In genomic region chr7:121803041-121803440, GRCh38 we compare ENCODE assay signal across 24 cellular contexts.
"Had no signal": no experiment of that assay in that cellular context is flagged by ENCODE, and none has a peak within 500 bp of the region (broad histone marks: within the 10 kb centered on the region; RNA-seq: fewer than 3 reads in every experiment).

No MANE protein-coding gene starts in this region.

- H3K27ac ChIP-seq: breast epithelium, esophagus muscularis mucosa, right atrium auricular region, thyroid gland had no signal

- ATAC-seq: activated naive CD8-positive, alpha-beta T cell treated with anti-CD3 and anti-CD28 coated beads, Interleukin-2, amount 50 U/mL, for 24 hours; activated T-cell treated with anti-CD3 and anti-CD28 coated beads, Interleukin-2, amount 50 U/mL, for 4 hours had no signal

- DNase-seq: activated CD4-positive, alpha-beta T cell treated with anti-CD3 and anti-CD28 coated beads, Interleukin-2, amount 10 ng/mL, durations not matched to agents 24 days and 14 days; activated CD8-positive, alpha-beta memory T cell treated with anti-CD3 and anti-CD28 coated beads, Interleukin-2, amount 50 U/mL, for 4 hours; activated effector memory CD4-positive, alpha-beta T cell treated with Interleukin-2 at 50 U/mL for 16 hours; activated naive CD4-positive, alpha-beta T cell treated with anti-CD3 and anti-CD28 coated beads, Interleukin-2, amount 10 ng/mL, durations not matched to agents 7 days and 5 days; activated naive CD8-positive, alpha-beta T cell treated with anti-CD3 and anti-CD28 coated beads, Interleukin-2, amount 50 U/mL, for 24 hours; activated T-cell treated with anti-CD3 and anti-CD28 coated beads, Interleukin-2, amount 50 U/mL, for 4 hours; aorta; cerebellar nuclear complex; cortex of kidney; immature natural killer cell; midbrain; stimulated activated CD4-positive, alpha-beta T cell treated with anti-CD3 and anti-CD28 coated beads, Interleukin-12 subunit alpha, Interleukin-12 subunit beta, amount 100 ng/mL, for 4 hours; stimulated activated CD4-positive, alpha-beta T cell treated with anti-CD3 and anti-CD28 coated beads, Interleukin-1b, Interleukin-23, amount 100 ng/mL, for 48 hours; stimulated activated CD8-positive, alpha-beta memory T cell treated with anti-CD3 and anti-CD28 coated beads, Interleukin-4, amount 100 ng/mL, for 48 hours; stimulated activated naive CD4-positive, alpha-beta T cell; T-helper 1 cell; T-helper 9 cell; thyroid gland had no signal

- H3K36me3 Mint-ChIP-seq: activated naive CD4-positive, alpha-beta T cell treated with anti-CD3 and anti-CD28 coated beads, Interleukin-2, amount 10 ng/mL, durations not matched to agents 7 days and 5 days; immature natural killer cell had no signal

- H3K4me3 Mint-ChIP-seq: activated CD4-positive, alpha-beta T cell treated with anti-CD3 and anti-CD28 coated beads, Interleukin-2, amount 10 ng/mL, durations not matched to agents 24 days and 14 days; activated naive CD4-positive, alpha-beta T cell treated with anti-CD3 and anti-CD28 coated beads, Interleukin-2, amount 10 ng/mL, durations not matched to agents 7 days and 5 days; activated naive CD8-positive, alpha-beta T cell treated with anti-CD3 and anti-CD28 coated beads, Interleukin-2, amount 50 U/mL, for 24 hours; activated T-cell treated with anti-CD3 and anti-CD28 coated beads, Interleukin-2, amount 50 U/mL, for 4 hours; immature natural killer cell; nephron had no signal

- H3K4me1 ChIP-seq: breast epithelium, esophagus muscularis mucosa, right atrium auricular region, thyroid gland had no signal

- H3K27me3 ChIP-seq: breast epithelium, esophagus muscularis mucosa, right atrium auricular region, thyroid gland had no signal

- H3K4me3 ChIP-seq: breast epithelium, esophagus muscularis mucosa, lung, right atrium auricular region, thyroid gland had no signal

- H3K4me1 Mint-ChIP-seq: activated CD4-positive, alpha-beta T cell treated with anti-CD3 and anti-CD28 coated beads, Interleukin-2, amount 10 ng/mL, durations not matched to agents 24 days and 14 days; activated naive CD4-positive, alpha-beta T cell treated with anti-CD3 and anti-CD28 coated beads, Interleukin-2, amount 10 ng/mL, durations not matched to agents 7 days and 5 days; activated naive CD8-positive, alpha-beta T cell treated with anti-CD3 and anti-CD28 coated beads, Interleukin-2, amount 50 U/mL, for 24 hours; immature natural killer cell had no signal

- H3K9me3 ChIP-seq: thyroid gland had no signal

- H3K27ac Mint-ChIP-seq: activated CD4-positive, alpha-beta T cell treated with anti-CD3 and anti-CD28 coated beads, Interleukin-2, amount 10 ng/mL, durations not matched to agents 24 days and 14 days; activated naive CD4-positive, alpha-beta T cell treated with anti-CD3 and anti-CD28 coated beads, Interleukin-2, amount 10 ng/mL, durations not matched to agents 7 days and 5 days; activated naive CD8-positive, alpha-beta T cell treated with anti-CD3 and anti-CD28 coated beads, Interleukin-2, amount 50 U/mL, for 24 hours; immature natural killer cell; nephron; progenitor cell of endocrine pancreas had no signal

- H3K27me3 Mint-ChIP-seq: activated CD4-positive, alpha-beta T cell treated with anti-CD3 and anti-CD28 coated beads, Interleukin-2, amount 10 ng/mL, durations not matched to agents 24 days and 14 days; activated naive CD4-positive, alpha-beta T cell treated with anti-CD3 and anti-CD28 coated beads, Interleukin-2, amount 10 ng/mL, durations not matched to agents 7 days and 5 days; activated naive CD8-positive, alpha-beta T cell treated with anti-CD3 and anti-CD28 coated beads, Interleukin-2, amount 50 U/mL, for 24 hours; progenitor cell of endocrine pancreas had no signal

- H3K36me3 ChIP-seq: breast epithelium, esophagus muscularis mucosa, right atrium auricular region, thyroid gland had no signal
